ENCODE assay signal across 22 cellular contexts in genomic region chr16:88846088-88846487, GRCh38. TPM values are rescaled to one million over a fixed set of nuclear protein-coding genes. Genes with fewer than 3 reads are reported as not detected.
DNase-seq lines count a peak whose midpoint lies in the region; ATAC-seq and TF ChIP-seq lines count a peak whose summit lies in the region.
"Had no signal": no experiment of that assay in that cellular context is flagged by ENCODE, and none has a peak within 500 bp of the region (broad histone marks: within the 10 kb centered on the region; RNA-seq: fewer than 3 reads in every experiment).

No MANE protein-coding gene starts in this region.

- TF ChIP-seq POLR2A in IMR-90 (IDR thresholded peaks at IDR 0.05; ENCODE audit: low read depth, low read length) = no peak

- no peak overlapping the region for H3K9ac ChIP-seq in IMR-90 (ENCODE audit: low read depth, low read length)

- H4K20me1 ChIP-seq in IMR-90 (ENCODE audit: insufficient read depth, low read length) (peaks cover 14% of the 10 kb centered on the region; the same call in 1 of the 2 replicates), osteoblast (ENCODE audit: insufficient read depth, low read length) (peaks cover 15% of the 10 kb centered on the region)

- H2AK5ac ChIP-seq in IMR-90 (ENCODE audit: low read depth, low read length) = no peak overlapping the region

- H3K56ac ChIP-seq in IMR-90 (ENCODE audit: extremely low read depth, insufficient read depth, low read length) = no peak overlapping the region

- H3K14ac ChIP-seq in IMR-90 (replicated peaks; ENCODE audit: low read depth, low read length) = no peak overlapping the region

- no peak for TF ChIP-seq CTCF in IMR-90 (conservative IDR thresholded peaks at IDR 0.05; ENCODE audit: low read depth, low read length)
- TF ChIP-seq CTCF in fibroblast of mammary gland (conservative IDR thresholded peaks at IDR 0.05; ENCODE audit: control insufficient read depth, insufficient read depth, low read depth, low read length) = no peak
- TF ChIP-seq CTCF in osteoblast (IDR thresholded peaks at IDR 0.05; ENCODE audit: extremely low read depth, low read depth, low read length) = no peak

- H2AFZ ChIP-seq in IMR-90 (replicated peaks; ENCODE audit: low read length, poor library complexity) = no peak overlapping the region
- no peak overlapping the region for H2AFZ ChIP-seq in osteoblast (ENCODE audit: low read length)
- H2AFZ ChIP-seq: GM23338, PC-9 had no signal

- H3K18ac ChIP-seq in IMR-90 (ENCODE audit: low read depth, low read length) = no peak overlapping the region

- in situ Hi-C loops in IMR-90 (cut with MboI; ENCODE audit: low sequenced_read_pairs) = no loop called here

- H3K79me1 ChIP-seq in IMR-90 (ENCODE audit: low read depth in 1 of 2, low read length in 2 of 2) = peaks cover 4 to 20% of the 10 kb centered on the region in 2 experiments

- H3K4me2 ChIP-seq in IMR-90 (ENCODE audit: low read depth, low read length) = no peak overlapping the region
- no peak overlapping the region for H3K4me2 ChIP-seq in osteoblast (ENCODE audit: insufficient read depth, low read length)
- H3K4me2 ChIP-seq: A549, GM23338, PC-9 had no signal

- H3K4me3 ChIP-seq in IMR-90 (ENCODE audit: insufficient read depth, low read depth, low read length) (no peak overlapping the region), fibroblast of mammary gland (ENCODE audit: control insufficient read depth, low read depth, low read length) (no peak overlapping the region), osteoblast (ENCODE audit: insufficient read depth, low read length) (no peak overlapping the region)
- H3K4me3 ChIP-seq: A549, GM23338, PC-9 had no signal

- H3K23ac ChIP-seq in IMR-90 (ENCODE audit: low read depth, low read length) = no peak overlapping the region

- H3K27ac ChIP-seq in IMR-90 (ENCODE audit: insufficient read depth, low read length) = no peak overlapping the region
- H3K27ac ChIP-seq in osteoblast (ENCODE audit: low read depth, low read length) = no peak overlapping the region
- H3K27ac ChIP-seq: A549, PC-9 had no signal

- WGBS in IMR-90 (ENCODE audit: extremely low coverage in 2 of 2, insufficient read length in 1 of 2), 2 experiments = 92% methylated on average over 8 of the region's 9 CpGs; no CpG with 5 or more reads in 1 of the 2 experiments

- no peak overlapping the region for H2AK9ac ChIP-seq in IMR-90 (replicated peaks; ENCODE audit: low read depth, low read length, poor library complexity)

- H2BK15ac ChIP-seq in IMR-90 (ENCODE audit: low read depth, low read length) = no peak overlapping the region

- ATAC-seq in IMR-90 (ENCODE audit: low read depth) (no peak), GM18868 (IDR thresholded peaks at IDR 0.05; ENCODE audit: unreplicated experiment) (no peak), HG02798 (IDR thresholded peaks at IDR 0.05; ENCODE audit: poor library complexity, unreplicated experiment) (no peak)
- ATAC-seq: A549, GM23338, HepG2 had no signal

- intact Hi-C loops in IMR-90 (cut with micrococcal nuclease) = no loop called here

- dilution Hi-C loops in IMR-90 (cut with HindIII; ENCODE audit: low sequenced_read_pairs, unreplicated experiment) = no loop called here

- H4K8ac ChIP-seq in IMR-90 (ENCODE audit: low read depth in 2 of 2, low read length in 2 of 2) = no peak overlapping the region

- no peak overlapping the region for H3K4ac ChIP-seq in IMR-90 (ENCODE audit: low read depth, low read length)

- H3K27me3 ChIP-seq in IMR-90 (ENCODE audit: control insufficient read depth, insufficient read depth, low read length) (no peaks in the 10 kb centered on the region), osteoblast (ENCODE audit: insufficient read depth, low read length) (no peaks in the 10 kb centered on the region)

- BruUV-seq in IMR-90 (replicated peaks; lab: Mats Ljungman, UMichigan) = no TSS peak

- no peak for TF ChIP-seq RAD21 in IMR-90 (IDR thresholded peaks at IDR 0.05; ENCODE audit: low read length)

- POLR2A ChIA-PET in IMR-90 (lab: Charles Lee; ENCODE audit: unreplicated experiment) = interaction anchor here (1.2 kb wide), 1 partner anchor 11 kb away, joined by 3 read pairs; the partner anchor contains the start of genes GALNS and TRAPPC2L

- H2BK20ac ChIP-seq in IMR-90 (ENCODE audit: low read depth, low read length) = no peak overlapping the region

- H3K79me2 ChIP-seq in osteoblast (ENCODE audit: insufficient read depth, low read length) = no peaks in the 10 kb centered on the region

- CTCF ChIA-PET in IMR-90 (lab: Yijun Ruan, JAX) = interaction anchor here (1.6 kb wide), 1 partner anchor 12 kb away, joined by 6 read pairs; no protein-coding TSS in a partner anchor

- H3K9me1 ChIP-seq in IMR-90 (ENCODE audit: insufficient read depth, low read length) = no peaks in the 10 kb centered on the region

- no peaks in the 10 kb centered on the region for H3K9me3 ChIP-seq in IMR-90 (ENCODE audit: control insufficient read depth, insufficient read depth, low read length)
- no peaks in the 10 kb centered on the region for H3K9me3 ChIP-seq in osteoblast (ENCODE audit: low read depth, low read length)
- H3K9me3 ChIP-seq: A549, Caco-2 had no signal

- H2BK120ac ChIP-seq in IMR-90 (ENCODE audit: low read depth, low read length) = no peak overlapping the region

- H3K36me3 ChIP-seq in IMR-90 (ENCODE audit: control insufficient read depth, insufficient read depth, low read length) (peaks cover 18% of the 10 kb centered on the region), osteoblast (ENCODE audit: insufficient read depth, low read length) (no peaks in the 10 kb centered on the region)

- H3K4me1 ChIP-seq in IMR-90 (ENCODE audit: control insufficient read depth, insufficient read depth, low read length) (peaks cover 3% of the 10 kb centered on the region; the same call in 1 of the 2 replicates), osteoblast (ENCODE audit: insufficient read depth, low read length) (peaks cover 6% of the 10 kb centered on the region)
- H3K4me1 ChIP-seq: A549, Caco-2 had no signal

- H4K5ac ChIP-seq in IMR-90 (ENCODE audit: low read depth, low read length) = no peak overlapping the region

- peak; percentile 90 for DNase-seq in CD1c-positive myeloid dendritic cell (ENCODE audit: extremely low spot score)
- peak; percentile 31 for DNase-seq in IMR-90
- DNase-seq in fibroblast of mammary gland (ENCODE audit: low read depth) = peak; percentile 79
- peak; percentile 97 for DNase-seq in osteoblast (ENCODE audit: insufficient read length, low spot score, missing footprints)
- DNase-seq in superior temporal gyrus (ENCODE audit: extremely low spot score) = no peak
- DNase-seq: AML-193, Caco-2, NCI-H1048, NCI-H1436 treated with DMSO at 0.1 percent for 48 hours, NCI-H2029 treated with DMSO at 0.1 percent for 48 hours, NCI-H2171 treated with DMSO at 0.1 percent for 48 hours, NCI-H446 treated with DMSO at 0.1 percent for 48 hours, NCI-H748 treated with DMSO at 0.1 percent for 48 hours, PC-9 had no signal

- no peak overlapping the region for H2BK5ac ChIP-seq in IMR-90 (ENCODE audit: low read depth, low read length, poor library complexity, severe bottlenecking)

- no peak overlapping the region for H4K91ac ChIP-seq in IMR-90 (ENCODE audit: insufficient read depth, low read depth, low read length)

TF ChIP-seq in IMR-90, 13 proteins besides CTCF, POLR2A, EP300 and RAD21:
- TF ChIP-seq USF2 (IDR thresholded peaks at IDR 0.05; ENCODE audit: low read depth, low read length) = peak; percentile 30; the same call in 1 of the 2 replicates
- no peak for TF ChIP-seq CHD1 (IDR thresholded peaks at IDR 0.05; ENCODE audit: low read depth, low read length)
TF ChIP-seq in IMR-90: peak in this region for 1.

RNA-seq across cellular contexts. Expression of gene GALNS, which starts 10.7 kb away (rescaled TPM):
- 7.2 TPM in 2 replicates for total RNA-seq in IMR-90 (2012; rRNA removed)
- polyA plus RNA-seq in IMR-90 (2012; rRNA removed) = 30.2 and 32.5 TPM in 2 replicates
- 28.6 and 42.1 TPM in 2 replicates for polyA plus RNA-seq in IMR-90 (2012; cell fraction: cytosol; rRNA removed)
- polyA plus RNA-seq in IMR-90 (2012; cell fraction: nucleus; rRNA removed; ENCODE audit: low replicate concordance) = 24.8 and 44.6 TPM in 2 replicates
- 43.6 and 48.1 TPM in 2 replicates for total RNA-seq in osteoblast

RNA-seq across cellular contexts. Expression of gene TRAPPC2L, which starts 10.8 kb away (rescaled TPM):
- total RNA-seq in IMR-90 (2012; rRNA removed) = 84.2 and 102 TPM in 2 replicates
- 109 and 112 TPM in 2 replicates for polyA plus RNA-seq in IMR-90 (2012; rRNA removed)
- polyA plus RNA-seq in IMR-90 (2012; cell fraction: cytosol; rRNA removed) = 69.3 and 87.7 TPM in 2 replicates
- 45.7 and 54.3 TPM in 2 replicates for polyA plus RNA-seq in IMR-90 (2012; cell fraction: nucleus; rRNA removed; ENCODE audit: low replicate concordance)
- total RNA-seq in osteoblast = 43.1 and 47.7 TPM in 2 replicates

RNA-seq across cellular contexts. Expression of gene PABPN1L, which starts 20.4 kb away (rescaled TPM):
- not detected in 2 replicates for total RNA-seq in IMR-90 (2012; rRNA removed)
- not detected in 2 replicates for polyA plus RNA-seq in IMR-90 (2012; rRNA removed)
- polyA plus RNA-seq in IMR-90 (2012; cell fraction: cytosol; rRNA removed) = not detected in 2 replicates
- not detected in 2 replicates for polyA plus RNA-seq in IMR-90 (2012; cell fraction: nucleus; rRNA removed; ENCODE audit: low replicate concordance)
- total RNA-seq in osteoblast = not detected in 2 replicates
- total RNA-seq: Caco-2, GM23338, HepG2, MCF 10A, PC-9, SK-MEL-5 had no signal
- polyA plus RNA-seq: A549, CD14-positive monocyte, GM23338, HepG2 had no signal

RNA-seq across cellular contexts. Expression of gene APRT, which starts 34.4 kb away (rescaled TPM):
- total RNA-seq in IMR-90 (2012; rRNA removed) = 40.5 and 41.7 TPM in 2 replicates
- polyA plus RNA-seq in IMR-90 (2012; rRNA removed) = 157 and 209 TPM in 2 replicates
- 109 and 184 TPM in 2 replicates for polyA plus RNA-seq in IMR-90 (2012; cell fraction: cytosol; rRNA removed)
- 87.9 and 240 TPM in 2 replicates for polyA plus RNA-seq in IMR-90 (2012; cell fraction: nucleus; rRNA removed; ENCODE audit: low replicate concordance)
- 41.8 and 53.6 TPM in 2 replicates for total RNA-seq in osteoblast

RNA-seq across cellular contexts. Expression of gene CDT1, which starts 42.5 kb away (rescaled TPM):
- total RNA-seq in IMR-90 (2012; rRNA removed) = 3.2 and 4.7 TPM in 2 replicates
- 11.8 and 13.2 TPM in 2 replicates for polyA plus RNA-seq in IMR-90 (2012; rRNA removed)
- polyA plus RNA-seq in IMR-90 (2012; cell fraction: cytosol; rRNA removed) = 6.8 and 10.7 TPM in 2 replicates
- 4.7 and 22.2 TPM in 2 replicates for polyA plus RNA-seq in IMR-90 (2012; cell fraction: nucleus; rRNA removed; ENCODE audit: low replicate concordance)
- total RNA-seq in osteoblast = 2.9 TPM in 2 replicates
